Comparison of ENCODE assay signal across 1 cellular context in genomic region chr11:45846974-45847907, GRCh38.
TF ChIP-seq lines count a peak whose summit lies in the region.

Gene CRY2, plus strand, starts transcription at chr11:45847475. Its CDS starts 16 bp downstream, at chr11:45847491.

TF ChIP-seq in HepG2, 621 proteins besides CTCF, POLR2A, EP300 and RAD21 (continued from another document and continues in another):
- TF ChIP-seq ZNF407 (CRISPR knock-in tag; IDR thresholded peaks at IDR 0.05; ENCODE audit: not compliant biosample characterization) (peak; percentile 76), NFATC3 (CRISPR knock-in tag; IDR thresholded peaks at IDR 0.05) (no peak), ZNF737 (CRISPR knock-in tag; IDR thresholded peaks at IDR 0.05; ENCODE audit: borderline replicate concordance) (no peak), GLMP (CRISPR knock-in tag; IDR thresholded peaks at IDR 0.05; ENCODE audit: borderline replicate concordance) (no peak), RFXAP (CRISPR knock-in tag; IDR thresholded peaks at IDR 0.05; ENCODE audit: borderline replicate concordance) (peak; percentile 78; the same call in 1 of the 2 replicates), ZIK1 (CRISPR knock-in tag; IDR thresholded peaks at IDR 0.05; ENCODE audit: borderline replicate concordance, low read depth) (peak; percentile 75; the same call in 1 of the 2 replicates), NR1H2 (CRISPR knock-in tag; IDR thresholded peaks at IDR 0.05; ENCODE audit: borderline replicate concordance, low read depth) (no peak; the same call in 1 of the 2 replicates), ARNT2 (CRISPR knock-in tag; IDR thresholded peaks at IDR 0.05; ENCODE audit: low read depth) (peak; percentile 84), HMG20A (CRISPR knock-in tag; IDR thresholded peaks at IDR 0.05; ENCODE audit: borderline replicate concordance) (no peak), ZFP36 (IDR thresholded peaks at IDR 0.05; ENCODE audit: borderline replicate concordance, low read depth, low read length, partially characterized antibody) (no peak), PBX2 (CRISPR knock-in tag; IDR thresholded peaks at IDR 0.05) (peak; percentile 45; the same call in 1 of the 2 replicates), DZIP1 (CRISPR knock-in tag; IDR thresholded peaks at IDR 0.05) (peak; percentile 96), NONO (IDR thresholded peaks at IDR 0.05) (no peak), NONO (CRISPR knock-in tag; conservative IDR thresholded peaks at IDR 0.05) (peak; percentile 90), NKX3-1 (CRISPR knock-in tag; IDR thresholded peaks at IDR 0.05) (peak; percentile 64), FOSL1 (CRISPR knock-in tag; IDR thresholded peaks at IDR 0.05; ENCODE audit: borderline replicate concordance) (no peak), NR2F2 (IDR thresholded peaks at IDR 0.05; ENCODE audit: borderline replicate concordance, low read depth) (no peak), ATF7-NPFF (CRISPR knock-in tag; IDR thresholded peaks at IDR 0.05; ENCODE audit: low read depth) (peak; percentile 32; the same call in 1 of the 2 replicates), MEF2D (CRISPR knock-in tag; IDR thresholded peaks at IDR 0.05) (0 out of 2 replicates have a peak, but pooled peaks have one; percentile 48), ZBTB25 (CRISPR knock-in tag; IDR thresholded peaks at IDR 0.05) (peak; percentile 48; the same call in 1 of the 2 replicates), FOXA3 (CRISPR knock-in tag; IDR thresholded peaks at IDR 0.05) (peak; percentile 59), KLF15 (CRISPR knock-in tag; IDR thresholded peaks at IDR 0.05; ENCODE audit: borderline replicate concordance) (0 out of 2 replicates have a peak, but pooled peaks have one; percentile 67), TGIF2 (CRISPR knock-in tag; IDR thresholded peaks at IDR 0.05) (peak; percentile 92), ETV6 (CRISPR knock-in tag; conservative IDR thresholded peaks at IDR 0.05) (0 out of 2 replicates have a peak, but pooled peaks have one; percentile 26), MYPOP (CRISPR knock-in tag; IDR thresholded peaks at IDR 0.05) (peak; percentile 78; the same call in 1 of the 2 replicates), NPAS2 (CRISPR knock-in tag; IDR thresholded peaks at IDR 0.05; ENCODE audit: borderline replicate concordance) (peak; percentile 96), TBX2 (CRISPR knock-in tag; IDR thresholded peaks at IDR 0.05; ENCODE audit: borderline replicate concordance) (peak; percentile 93), DR1 (CRISPR knock-in tag; IDR thresholded peaks at IDR 0.05) (peak; percentile 61), CBX1 (IDR thresholded peaks at IDR 0.05; ENCODE audit: low read depth) (peak; percentile 36), FOSL2 (CRISPR knock-in tag; IDR thresholded peaks at IDR 0.05) (peak; percentile 46), SKIL (CRISPR knock-in tag; IDR thresholded peaks at IDR 0.05; ENCODE audit: borderline replicate concordance) (peak; percentile 61; the same call in 1 of the 2 replicates), SNAPC2 (CRISPR knock-in tag; IDR thresholded peaks at IDR 0.05) (peak; percentile 66; the same call in 1 of the 2 replicates), ZFP1 (CRISPR knock-in tag; IDR thresholded peaks at IDR 0.05) (no peak), CHCHD3 (CRISPR knock-in tag; IDR thresholded peaks at IDR 0.05) (no peak), ZNF33B (CRISPR knock-in tag; IDR thresholded peaks at IDR 0.05) (0 out of 2 replicates have a peak, but pooled peaks have one; percentile 77), POLR2AphosphoS5 (IDR thresholded peaks at IDR 0.05; ENCODE audit: low read depth, low read length) (peak; percentile 78), JUNB (CRISPR knock-in tag; IDR thresholded peaks at IDR 0.05; ENCODE audit: borderline replicate concordance) (no peak), ZNF761 (CRISPR knock-in tag; conservative IDR thresholded peaks at IDR 0.05) (no peak), MTF2 (CRISPR knock-in tag; IDR thresholded peaks at IDR 0.05; ENCODE audit: borderline replicate concordance) (peak; percentile 52; the same call in 1 of the 2 replicates), ZNF274 (CRISPR knock-in tag; IDR thresholded peaks at IDR 0.05) (peak; percentile 44), IRX3 (CRISPR knock-in tag; IDR thresholded peaks at IDR 0.05; ENCODE audit: borderline replicate concordance, low read depth) (peak; percentile 57; the same call in 1 of the 2 replicates), ZNF232 (CRISPR knock-in tag; IDR thresholded peaks at IDR 0.05; ENCODE audit: borderline replicate concordance) (peak; percentile 69; the same call in 1 of the 2 replicates), GATAD2A (CRISPR knock-in tag; IDR thresholded peaks at IDR 0.05) (peak; percentile 47), ZNF275 (CRISPR knock-in tag; IDR thresholded peaks at IDR 0.05; ENCODE audit: borderline replicate concordance) (peak; percentile 43; the same call in 1 of the 2 replicates), SALL1 (CRISPR knock-in tag; IDR thresholded peaks at IDR 0.05) (peak; percentile 90), MIER2 (CRISPR knock-in tag; IDR thresholded peaks at IDR 0.05) (no peak), HOXA5 (CRISPR knock-in tag; IDR thresholded peaks at IDR 0.05) (0 out of 2 replicates have a peak, but pooled peaks have one; percentile 71)
